Comparison of ENCODE assay signal across 1 cellular context in the genomic region with DNA sequence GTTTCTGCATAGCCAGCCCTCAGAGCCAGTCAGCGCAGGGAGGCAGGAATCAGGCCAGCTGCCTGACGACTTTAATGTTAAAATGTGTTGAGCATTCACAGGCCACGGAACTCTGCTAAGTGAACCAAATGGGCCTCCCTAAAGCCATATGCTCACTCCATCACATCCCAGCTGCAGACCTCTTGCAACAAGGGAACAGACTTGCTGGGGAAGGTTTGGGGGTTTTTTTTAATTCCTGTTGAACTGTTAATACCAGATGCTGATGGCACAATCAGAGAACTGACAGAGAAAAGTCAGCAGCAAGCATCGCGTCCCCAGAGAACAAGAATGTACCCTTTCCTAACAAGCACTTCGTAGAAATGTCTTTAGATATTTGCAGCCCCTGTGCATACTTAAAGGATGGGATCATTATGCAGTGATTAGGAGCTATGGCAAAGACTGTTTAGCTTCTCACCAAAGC.
TF ChIP-seq lines count a peak whose summit lies in the region.

No MANE protein-coding gene starts in this region.

TF ChIP-seq in IMR-90, 13 proteins besides CTCF, POLR2A, EP300 and RAD21:
- TF ChIP-seq MAZ (IDR thresholded peaks at IDR 0.05; ENCODE audit: borderline replicate concordance, low read depth, low read length) (no peak), RCOR1 (IDR thresholded peaks at IDR 0.05; ENCODE audit: insufficient replicate concordance, low read length) (no peak), RFX5 (IDR thresholded peaks at IDR 0.05; ENCODE audit: low read depth, low read length) (no peak), MXI1 (IDR thresholded peaks at IDR 0.05; ENCODE audit: borderline replicate concordance, low read depth, low read length) (no peak), MAFK (IDR thresholded peaks at IDR 0.05; ENCODE audit: low read depth, low read length) (no peak)
- TF ChIP-seq, protein P1, sequence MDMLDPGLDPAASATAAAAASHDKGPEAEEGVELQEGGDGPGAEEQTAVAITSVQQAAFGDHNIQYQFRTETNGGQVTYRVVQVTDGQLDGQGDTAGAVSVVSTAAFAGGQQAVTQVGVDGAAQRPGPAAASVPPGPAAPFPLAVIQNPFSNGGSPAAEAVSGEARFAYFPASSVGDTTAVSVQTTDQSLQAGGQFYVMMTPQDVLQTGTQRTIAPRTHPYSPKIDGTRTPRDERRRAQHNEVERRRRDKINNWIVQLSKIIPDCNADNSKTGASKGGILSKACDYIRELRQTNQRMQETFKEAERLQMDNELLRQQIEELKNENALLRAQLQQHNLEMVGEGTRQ (IDR thresholded peaks at IDR 0.05; ENCODE audit: low read depth, low read length), result no peak
